Comparison of ENCODE assay signal across 8 cellular contexts in the genomic region with DNA sequence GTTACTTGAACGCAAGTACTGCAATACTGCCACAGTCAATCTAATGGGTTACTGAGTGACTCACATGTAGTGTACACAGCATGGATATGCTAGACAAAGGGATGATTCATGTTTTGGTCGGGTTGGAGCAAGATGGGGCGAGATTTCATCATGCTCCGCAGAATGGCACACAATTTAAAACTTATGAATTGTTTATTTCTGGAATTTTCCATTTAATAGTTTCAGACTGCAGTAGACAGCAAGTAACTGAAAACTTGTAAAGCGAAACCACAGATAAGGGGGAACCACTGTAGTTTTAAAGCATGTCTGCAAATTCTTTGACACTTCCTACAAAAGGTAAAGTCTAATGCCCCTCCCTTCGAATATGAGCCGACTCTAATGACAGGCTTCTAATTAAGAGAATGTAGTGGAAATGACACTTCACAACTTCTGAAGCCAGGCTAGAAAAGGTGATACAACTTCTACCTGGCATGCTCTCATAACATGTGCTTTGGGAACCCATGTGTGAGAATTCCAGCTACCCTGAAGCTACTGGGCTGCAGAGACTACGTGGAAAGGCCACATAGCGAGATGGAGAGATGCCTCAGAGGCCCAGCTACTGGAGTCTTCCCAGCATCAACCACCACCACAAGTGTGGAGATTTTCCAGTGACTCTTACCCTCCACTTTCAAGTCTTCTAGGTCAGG. TPM values are rescaled to one million over a fixed set of nuclear protein-coding genes. Genes with fewer than 3 reads are reported as not detected.
DNase-seq lines count a peak whose midpoint lies in the region; ATAC-seq lines count a peak whose summit lies in the region.

No MANE protein-coding gene starts in this region.

- peaks cover 2% of the 10 kb centered on the region for H3K4me1 Mint-ChIP-seq in activated CD4-positive, alpha-beta T cell treated with anti-CD3 and anti-CD28 coated beads, Interleukin-2, amount 10 ng/mL, durations not matched to agents 7 days and 5 days
- H3K4me1 Mint-ChIP-seq in stimulated activated naive CD8-positive, alpha-beta T cell treated with anti-CD3 and anti-CD28 coated beads, Interleukin-15, amount 100 ng/mL, for 72 hours, result peaks cover 52% of the 10 kb centered on the region

- peak; percentile 97 for ATAC-seq in stimulated activated naive CD8-positive, alpha-beta T cell treated with anti-CD3 and anti-CD28 coated beads, Interleukin-15, amount 100 ng/mL, for 72 hours
- no peak for ATAC-seq in GM18870 (IDR thresholded peaks at IDR 0.05; ENCODE audit: unreplicated experiment)
- ATAC-seq in GM18861 (IDR thresholded peaks at IDR 0.05; ENCODE audit: unreplicated experiment), result no peak

- no peak overlapping the region for H3K4me3 ChIP-seq in SK-N-MC

- H3K27ac ChIP-seq in SK-N-MC, result peak overlapping the region; percentile 49; the same call in 1 of the 2 replicates

- POLR2A ChIA-PET in activated CD4-positive, alpha-beta T cell treated with anti-CD3 and anti-CD28 coated beads, Interleukin-2, amount 10 ng/mL, durations not matched to agents 7 days and 5 days (lab: Charles Lee), result interaction anchor here (0.6 kb wide), 1 partner anchor 12 kb away, joined by 3 read pairs; no protein-coding TSS in a partner anchor

- no peak overlapping the region for H3K4me3 Mint-ChIP-seq in activated CD4-positive, alpha-beta T cell treated with anti-CD3 and anti-CD28 coated beads, Interleukin-2, amount 10 ng/mL, durations not matched to agents 7 days and 5 days
- no peak overlapping the region for H3K4me3 Mint-ChIP-seq in stimulated activated naive CD8-positive, alpha-beta T cell treated with anti-CD3 and anti-CD28 coated beads, Interleukin-15, amount 100 ng/mL, for 72 hours

- CTCF ChIA-PET in activated CD4-positive, alpha-beta T cell treated with anti-CD3 and anti-CD28 coated beads, Interleukin-2, amount 10 ng/mL, durations not matched to agents 7 days and 5 days (lab: Charles Lee), result no interaction called here

- no peaks in the 10 kb centered on the region for H3K36me3 ChIP-seq in SK-N-MC (ENCODE audit: insufficient read depth, low read length)

- no peak overlapping the region for H3K9ac ChIP-seq in SK-N-MC (ENCODE audit: insufficient read length)

- H3K27ac Mint-ChIP-seq in activated CD4-positive, alpha-beta T cell treated with anti-CD3 and anti-CD28 coated beads, Interleukin-2, amount 10 ng/mL, durations not matched to agents 7 days and 5 days, result no peak overlapping the region
- H3K27ac Mint-ChIP-seq in stimulated activated naive CD8-positive, alpha-beta T cell treated with anti-CD3 and anti-CD28 coated beads, Interleukin-15, amount 100 ng/mL, for 72 hours, result peak overlapping the region; percentile 99

- no peaks in the 10 kb centered on the region for H3K36me3 Mint-ChIP-seq in activated CD4-positive, alpha-beta T cell treated with anti-CD3 and anti-CD28 coated beads, Interleukin-2, amount 10 ng/mL, durations not matched to agents 7 days and 5 days (ENCODE audit: low read depth)

- no peaks in the 10 kb centered on the region for H3K9me3 ChIP-seq in SK-N-MC (ENCODE audit: low read depth, low read length)

- H3K27me3 Mint-ChIP-seq in activated CD4-positive, alpha-beta T cell treated with anti-CD3 and anti-CD28 coated beads, Interleukin-2, amount 10 ng/mL, durations not matched to agents 7 days and 5 days, result peaks cover 9% of the 10 kb centered on the region
- peaks cover 7% of the 10 kb centered on the region for H3K27me3 Mint-ChIP-seq in stimulated activated naive CD8-positive, alpha-beta T cell treated with anti-CD3 and anti-CD28 coated beads, Interleukin-15, amount 100 ng/mL, for 72 hours

- no peaks in the 10 kb centered on the region for H3K9me3 Mint-ChIP-seq in activated CD4-positive, alpha-beta T cell treated with anti-CD3 and anti-CD28 coated beads, Interleukin-2, amount 10 ng/mL, durations not matched to agents 7 days and 5 days
- peaks cover 0 to 5% of the 10 kb centered on the region in 2 donors for H3K9me3 Mint-ChIP-seq in stimulated activated naive CD8-positive, alpha-beta T cell treated with anti-CD3 and anti-CD28 coated beads, Interleukin-15, amount 100 ng/mL, for 72 hours

- DNase-seq in activated CD4-positive, alpha-beta T cell treated with anti-CD3 and anti-CD28 coated beads for 48 hours, result peak; percentile 56
- no peak for DNase-seq in activated CD4-positive, alpha-beta T cell treated with anti-CD3 and anti-CD28 coated beads, Interleukin-2, amount 10 ng/mL, durations not matched to agents 7 days and 5 days
- DNase-seq in SK-N-MC (ENCODE audit: low read depth, low spot score) (no peak), fibroblast of gingiva (ENCODE audit: low read depth) (peak; percentile 88), NCI-H510A treated with DMSO at 0.1 percent for 48 hours (lab: John Stamatoyannopoulos, UW) (no peak)
- DNase-seq in stimulated activated naive CD8-positive, alpha-beta T cell treated with anti-CD3 and anti-CD28 coated beads, Interleukin-15, amount 100 ng/mL, for 72 hours, result peak; percentile 39 to 52

RNA-seq across cellular contexts. Expression of gene TCP11L2, which starts 13.9 kb away (rescaled TPM):
- total RNA-seq in activated CD4-positive, alpha-beta T cell treated with anti-CD3 and anti-CD28 coated beads, Interleukin-2, amount 10 ng/mL, durations not matched to agents 7 days and 5 days, result 10 to 100 TPM; 20.9 to 21.0 TPM

RNA-seq across cellular contexts. Expression of gene CKAP4, which starts 40.8 kb away (rescaled TPM):
- total RNA-seq in activated CD4-positive, alpha-beta T cell treated with anti-CD3 and anti-CD28 coated beads, Interleukin-2, amount 10 ng/mL, durations not matched to agents 7 days and 5 days, result 1 to 10 TPM; 1.7 to 2.1 TPM

Comparison
In these comparisons a context has a peak if more than half of its experiments do, and no peak if none do; other contexts are left out.
1. DNase-seq: peak in activated CD4-positive, alpha-beta T cell treated with anti-CD3 and anti-CD28 coated beads for 48 hours (single experiment), fibroblast of gingiva (single experiment) and stimulated activated naive CD8-positive, alpha-beta T cell treated with anti-CD3 and anti-CD28 coated beads, Interleukin-15, amount 100 ng/mL, for 72 hours (2 of 2); none in activated CD4-positive, alpha-beta T cell treated with anti-CD3 and anti-CD28 coated beads, Interleukin-2, amount 10 ng/mL, durations not matched to agents 7 days and 5 days (single experiment), SK-N-MC (single experiment) and NCI-H510A treated with DMSO at 0.1 percent for 48 hours (single experiment).